Comparison of ENCODE assay signal across 9 cellular contexts in the genomic region with DNA sequence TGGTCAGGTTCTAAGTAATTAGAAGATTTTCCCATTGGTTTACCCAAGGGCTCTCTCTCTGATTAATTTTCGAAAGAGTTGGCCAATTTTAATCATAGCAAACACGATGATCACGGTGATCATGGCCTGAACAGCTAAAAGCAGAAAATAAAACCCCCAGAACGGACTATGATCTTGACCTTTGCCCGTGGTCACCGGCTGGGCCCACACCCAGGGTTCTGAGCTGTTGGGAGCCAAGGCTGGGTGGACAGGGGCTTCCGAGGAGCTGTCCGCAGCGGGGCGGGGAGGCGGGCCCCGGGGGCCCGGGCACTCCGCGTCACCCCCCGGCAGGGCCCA. TPM values are rescaled to one million over a fixed set of nuclear protein-coding genes. Genes with fewer than 3 reads are reported as not detected.
DNase-seq lines count a peak whose midpoint lies in the region; ATAC-seq and TF ChIP-seq lines count a peak whose summit lies in the region.
"Had no signal": no experiment of that assay in that cellular context is flagged by ENCODE, and none has a peak within 500 bp of the region (broad histone marks: within the 10 kb centered on the region; RNA-seq: fewer than 3 reads in every experiment).

No MANE protein-coding gene starts in this region.

- peak overlapping the region; percentile 24 to 42 for H3K27ac ChIP-seq in mucosa of rectum (ENCODE audit: low read depth in 2 of 2, low read length in 2 of 2)
- no peak overlapping the region for H3K27ac ChIP-seq in upper lobe of right lung
- no peak overlapping the region for H3K27ac ChIP-seq in PC-9
- no peak overlapping the region for H3K27ac ChIP-seq in OCI-LY7 (ENCODE audit: low read depth, low read length, poor library complexity, severe bottlenecking)

- ATAC-seq in central memory CD8-positive, alpha-beta T cell (replicated peaks; ENCODE audit: extremely low read depth, poor library complexity, severe bottlenecking) = no peak
- ATAC-seq in upper lobe of right lung = no peak
- no peak for ATAC-seq in HG03354 (IDR thresholded peaks at IDR 0.05; ENCODE audit: poor library complexity, severe bottlenecking, unreplicated experiment)

- no peaks in the 10 kb centered on the region for H3K27me3 Mint-ChIP-seq in activated naive CD4-positive, alpha-beta T cell treated with anti-CD3 and anti-CD28 coated beads, Interleukin-2, amount 50 U/mL, for 24 hours
- H3K27me3 Mint-ChIP-seq in central memory CD8-positive, alpha-beta T cell = peaks cover 56% of the 10 kb centered on the region

- no peak overlapping the region for H3K4me2 ChIP-seq in PC-9
- no peak overlapping the region for H3K4me2 ChIP-seq in OCI-LY7 (ENCODE audit: low read length)

- no peaks in the 10 kb centered on the region for H3K79me2 ChIP-seq in PC-9 (ENCODE audit: low read depth)
- H3K79me2 ChIP-seq in OCI-LY7 (ENCODE audit: insufficient read depth, low read depth, low read length) = no peaks in the 10 kb centered on the region

- no peaks in the 10 kb centered on the region for H3K36me3 Mint-ChIP-seq in activated naive CD4-positive, alpha-beta T cell treated with anti-CD3 and anti-CD28 coated beads, Interleukin-2, amount 50 U/mL, for 24 hours
- peaks cover 2% of the 10 kb centered on the region for H3K36me3 Mint-ChIP-seq in central memory CD8-positive, alpha-beta T cell (ENCODE audit: insufficient read depth)

- POLR2A ChIA-PET in PC-9 (lab: Charles Lee; ENCODE audit: unreplicated experiment) (interaction anchor here (0.5 kb wide), 1 partner anchor 864 kb away, joined by 4 read pairs; no protein-coding TSS in a partner anchor), OCI-LY7 (lab: Charles Lee) (no interaction called here)

- no peaks in the 10 kb centered on the region for H4K20me1 ChIP-seq in PC-9 (ENCODE audit: insufficient read depth)
- no peaks in the 10 kb centered on the region for H4K20me1 ChIP-seq in OCI-LY7 (ENCODE audit: insufficient read depth, low read length)

- H3K27me3 ChIP-seq in mucosa of rectum (ENCODE audit: control insufficient read depth in 2 of 2, insufficient read depth in 2 of 2, low read length in 2 of 2) (no peaks in the 10 kb centered on the region), upper lobe of right lung (peaks cover 44% of the 10 kb centered on the region), PC-9 (ENCODE audit: insufficient read depth, low read depth) (no peaks in the 10 kb centered on the region)

- intact Hi-C loops in upper lobe of right lung (cut with DNase I) = loop anchor here (10.0 kb wide), 1 partner anchor 62 kb away; no protein-coding TSS in a partner anchor
- intact Hi-C loops in PC-9 (cut with micrococcal nuclease; ENCODE audit: unreplicated experiment) = no loop called here
- intact Hi-C loops in OCI-LY7 (cut with micrococcal nuclease; ENCODE audit: unreplicated experiment) = no loop called here

- H3K9ac ChIP-seq in mucosa of rectum (ENCODE audit: low read depth in 1 of 2, low read length in 2 of 2) = no peak overlapping the region

- BruUV-seq in PC-9 (replicated peaks; lab: Mats Ljungman, UMichigan) (no TSS peak), OCI-LY7 (replicated peaks; lab: Mats Ljungman, UMichigan) (no TSS peak)

- no peak overlapping the region for H3K27ac Mint-ChIP-seq in activated naive CD4-positive, alpha-beta T cell treated with anti-CD3 and anti-CD28 coated beads, Interleukin-2, amount 50 U/mL, for 24 hours
- no peak overlapping the region for H3K27ac Mint-ChIP-seq in central memory CD8-positive, alpha-beta T cell (ENCODE audit: low read depth)

- CTCF ChIA-PET in PC-9 (lab: Charles Lee) (no interaction called here), OCI-LY7 (lab: Charles Lee; ENCODE audit: unreplicated experiment) (no interaction called here)

- H3K4me1 ChIP-seq in mucosa of rectum (ENCODE audit: control insufficient read depth in 2 of 2, insufficient read depth in 2 of 2, low read length in 2 of 2) (peaks cover 3 to 20% of the 10 kb centered on the region in 2 donors), upper lobe of right lung (peaks cover 16% of the 10 kb centered on the region), PC-9 (replicated peaks; ENCODE audit: insufficient read depth) (no peaks in the 10 kb centered on the region), OCI-LY7 (ENCODE audit: insufficient read depth, low read length, poor library complexity, severe bottlenecking) (peaks cover 9% of the 10 kb centered on the region)

- H3K9me3 ChIP-seq in mucosa of rectum (ENCODE audit: control insufficient read depth in 2 of 2, low read length in 2 of 2) (no peaks in the 10 kb centered on the region), upper lobe of right lung (no peaks in the 10 kb centered on the region), PC-9 (ENCODE audit: insufficient read depth, low read depth) (no peaks in the 10 kb centered on the region), OCI-LY7 (ENCODE audit: low read length) (0 out of 2 replicates have a peak, but pooled peaks cover under 1% of the 10 kb centered on the region)

- H3K4me3 ChIP-seq in mucosa of rectum (ENCODE audit: low read length in 2 of 2) (peak overlapping the region; percentile 10 to 23), upper lobe of right lung (peak overlapping the region; percentile 31), PC-9 (no peak overlapping the region), OCI-LY7 (ENCODE audit: low read depth, low read length, poor library complexity, severe bottlenecking) (no peak overlapping the region)

- H3F3A ChIP-seq in PC-9 (ENCODE audit: insufficient read depth, low read depth) = peaks cover 8% of the 10 kb centered on the region; the same call in 1 of the 2 replicates

- H2AFZ ChIP-seq in PC-9 = no peak overlapping the region
- no peak overlapping the region for H2AFZ ChIP-seq in OCI-LY7 (ENCODE audit: low read length)

- H3K9me3 Mint-ChIP-seq in activated naive CD4-positive, alpha-beta T cell treated with anti-CD3 and anti-CD28 coated beads, Interleukin-2, amount 50 U/mL, for 24 hours = no peaks in the 10 kb centered on the region
- no peaks in the 10 kb centered on the region for H3K9me3 Mint-ChIP-seq in central memory CD8-positive, alpha-beta T cell

- peak overlapping the region; percentile 83 for H3K4me3 Mint-ChIP-seq in activated naive CD4-positive, alpha-beta T cell treated with anti-CD3 and anti-CD28 coated beads, Interleukin-2, amount 50 U/mL, for 24 hours
- peak overlapping the region; percentile 77 for H3K4me3 Mint-ChIP-seq in central memory CD8-positive, alpha-beta T cell

- DNase-seq in activated naive CD4-positive, alpha-beta T cell treated with Interleukin-2 at 50 U/mL for 16 hours = no peak
- DNase-seq in central memory CD8-positive, alpha-beta T cell (ENCODE audit: low spot score in 2 of 2) = no peak
- DNase-seq in upper lobe of right lung (peak; percentile 59), PC-9 (no peak), OCI-LY7 (ENCODE audit: low spot score) (no peak)
- DNase-seq: erythroblast had no signal

- peaks cover 55% of the 10 kb centered on the region for H3K4me1 Mint-ChIP-seq in activated naive CD4-positive, alpha-beta T cell treated with anti-CD3 and anti-CD28 coated beads, Interleukin-2, amount 50 U/mL, for 24 hours
- H3K4me1 Mint-ChIP-seq in central memory CD8-positive, alpha-beta T cell = peaks cover 40% of the 10 kb centered on the region

- no peaks in the 10 kb centered on the region for H3K9me2 ChIP-seq in PC-9 (ENCODE audit: insufficient read depth)
- H3K9me2 ChIP-seq in OCI-LY7 (ENCODE audit: insufficient read depth, low read length) = no peaks in the 10 kb centered on the region

- H3K36me3 ChIP-seq in mucosa of rectum (ENCODE audit: control insufficient read depth in 2 of 2, insufficient read depth in 2 of 2, low read length in 2 of 2) (no peaks in the 10 kb centered on the region), upper lobe of right lung (no peaks in the 10 kb centered on the region), PC-9 (ENCODE audit: low read depth) (no peaks in the 10 kb centered on the region), OCI-LY7 (ENCODE audit: insufficient read depth, low read length) (no peaks in the 10 kb centered on the region)

- TF ChIP-seq CTCF in upper lobe of right lung (IDR thresholded peaks at IDR 0.05) (no peak), PC-9 (conservative IDR thresholded peaks at IDR 0.05) (no peak), OCI-LY7 (conservative IDR thresholded peaks at IDR 0.05; ENCODE audit: low read length) (no peak)

RNA-seq across cellular contexts. Expression of a gene that starts 2.5 kb away (rescaled TPM):
- 0.26 TPM for total RNA-seq in upper lobe of right lung
- not detected in 2 replicates for total RNA-seq in PC-9 (2021)
- total RNA-seq in OCI-LY7 (2014; rRNA removed; shearing (Covaris generic)) = 0.03 TPM in 1 of 2 replicates, not detected in the other
- total RNA-seq in OCI-LY7 (2022) = not detected in 2 replicates

RNA-seq across cellular contexts. Expression of a gene that starts 27.0 kb away (rescaled TPM):
- total RNA-seq in upper lobe of right lung (1.1 TPM), PC-9 (2021) (0.08 TPM in 1 of 2 replicates, not detected in the other), OCI-LY7 (2022) (not detected in 2 replicates)
- total RNA-seq in OCI-LY7 (2014; rRNA removed; shearing (Covaris generic)) = not detected in 2 replicates

RNA-seq across cellular contexts. Expression of a gene that starts 45.4 kb away (rescaled TPM):
- not detected for total RNA-seq in upper lobe of right lung
- total RNA-seq in PC-9 (2021) = not detected in 2 replicates
- not detected in 2 replicates for total RNA-seq in OCI-LY7 (2014; rRNA removed; shearing (Covaris generic))
- not detected in 2 replicates for total RNA-seq in OCI-LY7 (2022)

Comparison
In these comparisons a context has a peak if more than half of its experiments do, and no peak if none do; other contexts are left out.
1. H3K27ac ChIP-seq: peak in mucosa of rectum (2 of 2); none in upper lobe of right lung (single experiment), PC-9 (single experiment) and OCI-LY7 (single experiment).
2. H3K4me3 ChIP-seq: peak in mucosa of rectum (2 of 2) and upper lobe of right lung (single experiment); none in PC-9 (single experiment) and OCI-LY7 (single experiment).